Comparison of ENCODE assay signal across 12 cellular contexts in genomic region chr10:43262043-43262901, GRCh38. TPM values are rescaled to one million over a fixed set of nuclear protein-coding genes. Genes with fewer than 3 reads are reported as not detected.
DNase-seq lines count a peak whose midpoint lies in the region; ATAC-seq, FAIRE-seq and TF ChIP-seq lines count a peak whose summit lies in the region.
"Had no signal": no experiment of that assay in that cellular context is flagged by ENCODE, and none has a peak within 500 bp of the region (broad histone marks: within the 10 kb centered on the region; RNA-seq: fewer than 3 reads in every experiment).

No MANE protein-coding gene starts in this region.

- peak overlapping the region in 1 of 8 donors; percentile 57 for H3K4me3 Mint-ChIP-seq in CD4-positive, alpha-beta memory T cell
- H3K4me3 Mint-ChIP-seq in T-helper 17 cell (no peak overlapping the region), endothelial cell (ENCODE audit: unreplicated experiment) (no peak overlapping the region)

- H3K27ac ChIP-seq in CD4-positive, alpha-beta memory T cell (ENCODE audit: low read depth, low read length): no peak overlapping the region
- H3K27ac ChIP-seq: body of pancreas, KMS-11 had no signal

- TF ChIP-seq POLR2A in GM12892 (IDR thresholded peaks at IDR 0.05; ENCODE audit: low read depth, low read length): no peak

- no peak overlapping the region for H3K4me3 ChIP-seq in CD4-positive, alpha-beta memory T cell (ENCODE audit: low read length in 2 of 2)
- H3K4me3 ChIP-seq: body of pancreas had no signal

- no peaks in the 10 kb centered on the region for H3K36me3 ChIP-seq in CD4-positive, alpha-beta memory T cell (ENCODE audit: insufficient read depth, low read length)

- CTCF ChIA-PET in CD4-positive, alpha-beta memory T cell (lab: Charles Lee; ENCODE audit: partially characterized antibody): no interaction called here

- peaks cover 4 to 36% (median 18%) of the 10 kb centered on the region in 4 donors for H3K4me1 Mint-ChIP-seq in CD4-positive, alpha-beta memory T cell
- H3K4me1 Mint-ChIP-seq in T-helper 17 cell (peaks cover 19% of the 10 kb centered on the region), endothelial cell (ENCODE audit: unreplicated experiment) (peaks cover 9% of the 10 kb centered on the region)

- intact Hi-C loops in CD4-positive, alpha-beta memory T cell (cut with micrococcal nuclease): no loop called here

- no peak for DNase-seq in CD4-positive, alpha-beta memory T cell
- DNase-seq in GM12892 (ENCODE audit: insufficient read length) (peak; percentile 19), T-helper 17 cell (no peak), mesenteric fat pad (ENCODE audit: low spot score) (peak; percentile 67), endothelial cell (ENCODE audit: low spot score) (no peak)
- DNase-seq: Calu3, NCI-H510A treated with DMSO at 0.1 percent for 48 hours, SIG-M5 had no signal

- H3K9me3 ChIP-seq in CD4-positive, alpha-beta memory T cell (ENCODE audit: control insufficient read depth in 1 of 2, low read length in 2 of 2): no peaks in the 10 kb centered on the region
- no peaks in the 10 kb centered on the region for H3K9me3 ChIP-seq in T-helper 17 cell (ENCODE audit: control insufficient read depth, low read length, poor library complexity, severe bottlenecking)
- H3K9me3 ChIP-seq: body of pancreas had no signal

- ATAC-seq in T-helper 17 cell: no peak
- ATAC-seq in GM21528 (IDR thresholded peaks at IDR 0.05; ENCODE audit: low FRiP score, unreplicated experiment): no peak
- no peak for ATAC-seq in GM21390 (IDR thresholded peaks at IDR 0.05; ENCODE audit: unreplicated experiment)
- ATAC-seq: body of pancreas had no signal

- peaks cover 10% of the 10 kb centered on the region for H3K4me1 ChIP-seq in CD4-positive, alpha-beta memory T cell (ENCODE audit: insufficient read depth, low read length)

- H3K27me3 ChIP-seq in CD4-positive, alpha-beta memory T cell (ENCODE audit: insufficient read depth, low read length): peaks cover 7% of the 10 kb centered on the region
- H3K27me3 ChIP-seq: body of pancreas had no signal

- no peaks in the 10 kb centered on the region for H3K9me3 Mint-ChIP-seq in CD4-positive, alpha-beta memory T cell
- no peaks in the 10 kb centered on the region for H3K9me3 Mint-ChIP-seq in endothelial cell (ENCODE audit: unreplicated experiment)

- peaks cover 0 to 2% of the 10 kb centered on the region in 2 donors for H3K36me3 Mint-ChIP-seq in CD4-positive, alpha-beta memory T cell
- no peaks in the 10 kb centered on the region for H3K36me3 Mint-ChIP-seq in T-helper 17 cell (ENCODE audit: low read depth)
- H3K36me3 Mint-ChIP-seq in endothelial cell (ENCODE audit: low read depth, unreplicated experiment): peaks cover 4% of the 10 kb centered on the region

- TF ChIP-seq CTCF in endothelial cell (IDR thresholded peaks at IDR 0.05; ENCODE audit: unreplicated experiment): no peak

- FAIRE-seq in GM12892 (lab: Jason Lieb, UNC): no peak

- peak overlapping the region in 5 of 7 donors; percentile 2 to 78 (median 71) for H3K27ac Mint-ChIP-seq in CD4-positive, alpha-beta memory T cell
- H3K27ac Mint-ChIP-seq in T-helper 17 cell (peak overlapping the region; percentile 51), endothelial cell (ENCODE audit: unreplicated experiment) (no peak overlapping the region)

- POLR2A ChIA-PET in CD4-positive, alpha-beta memory T cell (lab: Charles Lee; ENCODE audit: partially characterized antibody): interaction anchor here (0.8 kb wide), 1 partner anchor 91 kb away, joined by 3 read pairs; no protein-coding TSS in a partner anchor

- peaks cover 0 to 5% of the 10 kb centered on the region in 2 donors for H3K27me3 Mint-ChIP-seq in CD4-positive, alpha-beta memory T cell
- H3K27me3 Mint-ChIP-seq in T-helper 17 cell (peaks cover 5% of the 10 kb centered on the region), endothelial cell (ENCODE audit: unreplicated experiment) (peaks cover 19% of the 10 kb centered on the region)

RNA-seq across cellular contexts. Expression of gene RASGEF1A, which starts 4.6 kb away (rescaled TPM):
- total RNA-seq in CD4-positive, alpha-beta memory T cell: 1 to 10 TPM; 6.5 to 7.4 TPM
- 1 to 10 TPM; 1.3 to 3.4 TPM for polyA plus RNA-seq in CD4-positive, alpha-beta memory T cell
- polyA plus RNA-seq in GM12892 (2012; ENCODE audit: missing spikeins): 0.11 TPM
- 1 to 10 TPM; 3.1 to 3.4 TPM for total RNA-seq in T-helper 17 cell
- total RNA-seq in mesenteric fat pad: 1.8 TPM
- total RNA-seq in endothelial cell (ENCODE audit: unreplicated experiment): 1.3 TPM

Comparison
In these comparisons a context has a peak if more than half of its experiments do, and no peak if none do; other contexts are left out.
1. DNase-seq: peak in GM12892 (single experiment) and mesenteric fat pad (single experiment); none in CD4-positive, alpha-beta memory T cell (0 of 5), T-helper 17 cell (0 of 3) and endothelial cell (single experiment).